8 cellular contexts compared by ENCODE assay signal in the genomic region with DNA sequence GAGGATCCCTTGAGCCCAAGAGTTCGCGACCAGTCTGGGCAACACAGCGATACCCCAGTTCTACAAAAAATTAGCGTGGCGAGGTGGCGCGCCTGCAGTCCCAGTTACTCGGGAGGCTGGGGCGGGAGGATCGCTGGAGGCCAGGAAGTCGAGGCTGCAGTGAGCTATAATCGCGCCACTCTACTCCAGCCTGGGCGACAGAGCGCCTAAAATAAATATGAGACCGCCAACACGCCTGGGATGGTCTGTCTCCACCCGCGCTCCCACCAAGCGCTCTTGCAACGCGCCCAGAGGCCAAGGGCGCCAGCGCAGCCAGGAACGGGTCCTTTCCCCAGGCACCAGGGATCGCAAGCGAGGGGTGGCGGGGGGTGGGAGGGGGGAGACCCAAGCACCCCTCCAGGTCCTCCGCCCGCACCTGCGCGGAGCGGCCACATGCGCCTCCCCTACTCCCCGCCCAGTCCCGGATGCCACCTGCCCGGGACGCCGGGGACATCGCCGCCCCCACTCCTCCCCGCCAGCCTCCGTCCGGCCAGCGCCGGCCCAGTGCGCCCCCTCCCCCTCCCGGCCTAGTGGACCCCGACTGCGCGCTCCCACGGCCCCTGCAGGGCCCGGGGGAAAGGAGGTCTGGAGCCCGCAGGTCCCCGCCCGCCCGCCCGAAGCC. TPM values are rescaled to one million over a fixed set of nuclear protein-coding genes. Genes with fewer than 3 reads are reported as not detected.
DNase-seq lines count a peak whose midpoint lies in the region; FAIRE-seq and TF ChIP-seq lines count a peak whose summit lies in the region.

No MANE protein-coding gene starts in this region.

- peak overlapping the region; percentile 82 for H3K4me2 ChIP-seq in astrocyte (ENCODE audit: low read length)
- H3K4me2 ChIP-seq in keratinocyte (ENCODE audit: control insufficient read depth, extremely low read depth, insufficient read depth, low read depth, low read length): peak overlapping the region; percentile 73

- TF ChIP-seq POLR2A in erythroblast (IDR thresholded peaks at IDR 0.05; ENCODE audit: low read length): no peak

- H3K4me1 ChIP-seq in HEK293 (ENCODE audit: control insufficient read depth, insufficient read depth, low read length): peaks cover 16% of the 10 kb centered on the region
- peaks cover 9% of the 10 kb centered on the region for H3K4me1 ChIP-seq in astrocyte (ENCODE audit: insufficient read depth, low read length)
- H3K4me1 ChIP-seq in keratinocyte (ENCODE audit: control insufficient read depth, extremely low read depth, insufficient read depth, low read length): peaks cover 7% of the 10 kb centered on the region
- H3K4me1 ChIP-seq in effector memory CD4-positive, alpha-beta T cell (ENCODE audit: control insufficient read depth, insufficient read depth, low read length, poor library complexity, severe bottlenecking): peaks cover 13% of the 10 kb centered on the region

- H3K27me3 Mint-ChIP-seq in astrocyte (ENCODE audit: low read depth, unreplicated experiment): peaks cover 1% of the 10 kb centered on the region

- no peaks in the 10 kb centered on the region for H3K36me3 Mint-ChIP-seq in astrocyte (ENCODE audit: low read depth, unreplicated experiment)

- H3K79me2 ChIP-seq in astrocyte (ENCODE audit: insufficient read depth, low read length): peaks cover 5% of the 10 kb centered on the region
- peaks cover 14% of the 10 kb centered on the region for H3K79me2 ChIP-seq in keratinocyte (ENCODE audit: control insufficient read depth, insufficient read depth, low read length)

- FAIRE-seq in astrocyte (lab: Jason Lieb, UNC) (no peak), keratinocyte (lab: Jason Lieb, UNC) (no peak)

- peak overlapping the region; percentile 40 for H3K4me3 ChIP-seq in GM12875 (ENCODE audit: low read depth, low read length)
- peak overlapping the region; percentile 45 for H3K4me3 ChIP-seq in HEK293 (ENCODE audit: low read depth, low read length)
- H3K4me3 ChIP-seq in astrocyte (ENCODE audit: insufficient read depth, low read depth, low read length): peak overlapping the region; percentile 46
- peak overlapping the region; percentile 55 to 63 (median 57) for H3K4me3 ChIP-seq in keratinocyte (ENCODE audit: control insufficient read depth in 2 of 3, extremely low read depth in 1 of 3, insufficient read depth in 2 of 3, low read depth in 1 of 3, low read length in 3 of 3)
- H3K4me3 ChIP-seq in effector memory CD4-positive, alpha-beta T cell (ENCODE audit: insufficient read depth, low read depth, low read length, poor library complexity, severe bottlenecking): no peak overlapping the region

- TF ChIP-seq CTCF in GM12875 (IDR thresholded peaks at IDR 0.05; ENCODE audit: borderline replicate concordance, insufficient read depth, low read depth, low read length): 0 out of 2 replicates have a peak, but pooled peaks have one; percentile 0
- peak; percentile 67 for TF ChIP-seq CTCF in HEK293 (tag by site-specific recombination; IDR thresholded peaks at IDR 0.05)
- no peak for TF ChIP-seq CTCF in astrocyte (IDR thresholded peaks at IDR 0.05; ENCODE audit: insufficient read depth, low read depth, low read length)
- peak in 1 of 3 experiments; percentile 1 for TF ChIP-seq CTCF in keratinocyte (optimal IDR thresholded peaks at IDR 0.05 in 1 of 3, IDR thresholded peaks at IDR 0.05 in 1 of 3, conservative IDR thresholded peaks at IDR 0.05 in 1 of 3; ENCODE audit: extremely low read depth in 1 of 3, insufficient read depth in 2 of 3, low read length in 3 of 3)

- H3K9me3 ChIP-seq in HEK293 (ENCODE audit: control insufficient read depth, insufficient read depth, low read depth, low read length) (no peaks in the 10 kb centered on the region), astrocyte (ENCODE audit: insufficient read depth, low read depth, low read length) (no peaks in the 10 kb centered on the region), keratinocyte (ENCODE audit: control insufficient read depth, low read depth, low read length) (no peaks in the 10 kb centered on the region)
- no peaks in the 10 kb centered on the region for H3K9me3 ChIP-seq in effector memory CD4-positive, alpha-beta T cell (ENCODE audit: control insufficient read depth, low read length)

- POLR2A ChIA-PET in HEK293 (lab: Yijun Ruan, JAX): interaction anchor here (0.6 to 2.6 kb wide), 7 partner anchors 9 to 92 kb away, joined by 3 to 26 read pairs (median 7); partner anchors contain the start of genes CEP89 and FAAP24

- CTCF ChIA-PET in HEK293 (lab: Yijun Ruan, JAX): interaction anchor here (0.7 to 1.4 kb wide), 4 partner anchors 9 to 22 kb away, joined by 3 to 8 read pairs (median 3); no protein-coding TSS in a partner anchor

- H2AFZ ChIP-seq in astrocyte (ENCODE audit: low read depth, low read length): peak overlapping the region; percentile 41
- peak overlapping the region; percentile 1 for H2AFZ ChIP-seq in keratinocyte (ENCODE audit: control insufficient read depth, low read length)

- no peaks in the 10 kb centered on the region for H3K4me1 Mint-ChIP-seq in astrocyte (ENCODE audit: low read depth, unreplicated experiment)

- H4K20me1 ChIP-seq in astrocyte (ENCODE audit: insufficient read depth, low read length) (peaks cover 19% of the 10 kb centered on the region), keratinocyte (ENCODE audit: control insufficient read depth, extremely low read depth, insufficient read depth, low read length) (peaks cover 5% of the 10 kb centered on the region)

- dilution Hi-C loops in keratinocyte (cut with MboI; ENCODE audit: extremely low pct_ligation_motif_present, low sequenced_read_pairs): no loop called here

- no peaks in the 10 kb centered on the region for H3K9me3 Mint-ChIP-seq in astrocyte (ENCODE audit: unreplicated experiment)

- H3K9ac ChIP-seq in astrocyte (ENCODE audit: low read length) (peak overlapping the region; percentile 35), keratinocyte (ENCODE audit: control insufficient read depth, extremely low read depth, insufficient read depth, low read length) (peak overlapping the region; percentile 61)

- H3K27me3 ChIP-seq in astrocyte (ENCODE audit: insufficient read depth, low read length) (no peaks in the 10 kb centered on the region), keratinocyte (ENCODE audit: control insufficient read depth, extremely low read depth, insufficient read depth, low read length) (no peaks in the 10 kb centered on the region)
- H3K27me3 ChIP-seq in effector memory CD4-positive, alpha-beta T cell (replicated peaks; ENCODE audit: control insufficient read depth, insufficient read depth, low read length, poor library complexity, severe bottlenecking): peaks cover 12% of the 10 kb centered on the region

- H3K27ac ChIP-seq in HEK293 (ENCODE audit: extremely low read depth, low read depth, low read length) (peak overlapping the region; percentile 70; the same call in 1 of the 2 replicates), astrocyte (ENCODE audit: low read depth, low read length) (no peak overlapping the region), keratinocyte (ENCODE audit: control insufficient read depth, insufficient read depth, low read length) (no peak overlapping the region)
- H3K27ac ChIP-seq in effector memory CD4-positive, alpha-beta T cell (ENCODE audit: insufficient read depth, low read length, poor library complexity, severe bottlenecking): no peak overlapping the region

- H3K9me1 ChIP-seq in keratinocyte (ENCODE audit: control insufficient read depth, extremely low read depth, insufficient read depth, low read length): no peaks in the 10 kb centered on the region

- peak overlapping the region; percentile 87 for H3K4me3 Mint-ChIP-seq in astrocyte (ENCODE audit: unreplicated experiment)

- DNase-seq in NCI-H748 treated with DMSO at 0.1 percent for 48 hours (lab: John Stamatoyannopoulos, UW): peak; percentile 48
- DNase-seq in astrocyte (ENCODE audit: low read depth): no peak
- DNase-seq in keratinocyte (ENCODE audit: low read depth, low spot score): no peak
- peak; percentile 7 for DNase-seq in stimulated activated CD8-positive, alpha-beta memory T cell treated with anti-CD3 and anti-CD28 coated beads, Interleukin-4, amount 100 ng/mL, for 24 hours (ENCODE audit: low read depth)
- DNase-seq in erythroblast (lab: John Stamatoyannopoulos, UW): no peak
- no peak for DNase-seq in effector memory CD4-positive, alpha-beta T cell

- H3K36me3 ChIP-seq in HEK293 (ENCODE audit: control insufficient read depth in 2 of 2, insufficient read depth in 1 of 2, low read length in 2 of 2) (peaks cover 0 to 4% of the 10 kb centered on the region in 2 experiments; a peak in 1 of 3 replicates), astrocyte (ENCODE audit: insufficient read depth, low read length) (no peaks in the 10 kb centered on the region), keratinocyte (ENCODE audit: control insufficient read depth in 2 of 2, extremely low read depth in 1 of 2, insufficient read depth in 2 of 2, low read length in 2 of 2) (no peaks in the 10 kb centered on the region)
- no peaks in the 10 kb centered on the region for H3K36me3 ChIP-seq in effector memory CD4-positive, alpha-beta T cell (ENCODE audit: control insufficient read depth, insufficient read depth, low read length)

- H3K27ac Mint-ChIP-seq in astrocyte (ENCODE audit: unreplicated experiment): peak overlapping the region; percentile 66

RNA-seq across cellular contexts. Expression of gene RHPN2, which starts 0.4 kb away (rescaled TPM):
- total RNA-seq in astrocyte: 11.4 and 12.6 TPM in 2 replicates
- 5.0 to 6.8 TPM (median 6.6 TPM) in 3 replicates for polyA plus RNA-seq in keratinocyte
- 4.0 TPM for polyA plus RNA-seq in keratinocyte (2011; ENCODE audit: low read depth)
- 4.6 and 7.5 TPM in 2 replicates for polyA plus RNA-seq in keratinocyte (2011; cell fraction: cytosol; rRNA removed)
- polyA plus RNA-seq in keratinocyte (2011; cell fraction: nucleus; rRNA removed): 11.2 and 13.1 TPM in 2 replicates
- polyA plus RNA-seq in keratinocyte (2012; ENCODE audit: low replicate concordance): 4.1 and 6.7 TPM in 2 replicates
- polyA minus RNA-seq in keratinocyte: 5.1 to 6.7 TPM (median 6.6 TPM) in 3 replicates
- polyA minus RNA-seq in keratinocyte (2011; cell fraction: cytosol; rRNA and poly(A)+ RNA removed): 10.4 TPM
- 5.9 and 7.0 TPM in 2 replicates for polyA minus RNA-seq in keratinocyte (2011; cell fraction: nucleus; rRNA and poly(A)+ RNA removed)

RNA-seq across cellular contexts. Expression of gene GPATCH1, which starts 16.7 kb away (rescaled TPM):
- 6.1 and 6.6 TPM in 2 replicates for total RNA-seq in astrocyte
- polyA plus RNA-seq in keratinocyte: 4.9 to 6.2 TPM (median 5.8 TPM) in 3 replicates
- 6.2 TPM for polyA plus RNA-seq in keratinocyte (2011; ENCODE audit: low read depth)
- 3.0 and 3.2 TPM in 2 replicates for polyA plus RNA-seq in keratinocyte (2011; cell fraction: cytosol; rRNA removed)
- polyA plus RNA-seq in keratinocyte (2011; cell fraction: nucleus; rRNA removed): 8.6 and 12.5 TPM in 2 replicates
- polyA plus RNA-seq in keratinocyte (2012; ENCODE audit: low replicate concordance): 4.0 and 5.2 TPM in 2 replicates
- 3.1 to 10.4 TPM (median 4.8 TPM) in 3 replicates for polyA minus RNA-seq in keratinocyte
- 4.2 TPM for polyA minus RNA-seq in keratinocyte (2011; cell fraction: cytosol; rRNA and poly(A)+ RNA removed)
- 6.6 and 9.1 TPM in 2 replicates for polyA minus RNA-seq in keratinocyte (2011; cell fraction: nucleus; rRNA and poly(A)+ RNA removed)

Comparison
In these comparisons a context has a peak if more than half of its experiments do, and no peak if none do; other contexts are left out.
1. DNase-seq: peak in NCI-H748 treated with DMSO at 0.1 percent for 48 hours (single experiment) and stimulated activated CD8-positive, alpha-beta memory T cell treated with anti-CD3 and anti-CD28 coated beads, Interleukin-4, amount 100 ng/mL, for 24 hours (single experiment); none in astrocyte (single experiment), keratinocyte (single experiment), erythroblast (0 of 2) and effector memory CD4-positive, alpha-beta T cell (0 of 3).